Comparison of ENCODE assay signal across 1 cellular context in genomic region chr16:3122926-3123570, GRCh38.
TF ChIP-seq lines count a peak whose summit lies in the region.

No MANE protein-coding gene starts in this region.

TF ChIP-seq in A549, 52 proteins besides CTCF, POLR2A, EP300 and RAD21 (continued from another document):
- TF ChIP-seq KDM5A (IDR thresholded peaks at IDR 0.05) (no peak), TP53 (CRISPR knock-in tag; IDR thresholded peaks at IDR 0.05) (no peak)
